Comparison of ENCODE assay signal across 2 cellular contexts in the genomic region with DNA sequence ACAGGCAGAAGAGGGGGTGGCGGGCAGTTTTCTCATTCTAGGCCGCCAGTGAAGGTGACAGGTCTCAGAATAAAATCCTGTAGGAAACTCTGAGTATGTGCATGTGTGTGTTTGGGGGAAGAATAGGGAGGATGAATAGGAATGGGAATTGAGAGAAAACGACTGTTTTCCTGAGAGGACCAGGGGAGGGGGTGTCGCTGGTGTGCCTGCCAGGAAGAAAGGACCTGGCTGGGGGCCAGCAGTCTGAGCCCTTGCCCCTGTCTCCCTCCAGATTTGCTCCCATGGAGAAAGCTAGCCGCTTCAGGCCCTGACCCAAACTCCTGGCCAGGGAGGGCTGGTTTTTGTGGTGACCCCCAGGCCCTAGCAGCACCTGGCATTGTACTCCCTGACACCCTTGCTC.
TF ChIP-seq lines count a peak whose summit lies in the region.

No MANE protein-coding gene starts in this region.

TF ChIP-seq in SK-N-SH, 30 proteins besides CTCF, POLR2A, EP300 and RAD21:
- no peak for TF ChIP-seq TEAD4 (IDR thresholded peaks at IDR 0.05; ENCODE audit: borderline replicate concordance, insufficient read depth)
- TF ChIP-seq RCOR1 (IDR thresholded peaks at IDR 0.05; ENCODE audit: low read length), result no peak
- no peak for TF ChIP-seq RFX5 (IDR thresholded peaks at IDR 0.05; ENCODE audit: low read length)
- TF ChIP-seq, protein P1, sequence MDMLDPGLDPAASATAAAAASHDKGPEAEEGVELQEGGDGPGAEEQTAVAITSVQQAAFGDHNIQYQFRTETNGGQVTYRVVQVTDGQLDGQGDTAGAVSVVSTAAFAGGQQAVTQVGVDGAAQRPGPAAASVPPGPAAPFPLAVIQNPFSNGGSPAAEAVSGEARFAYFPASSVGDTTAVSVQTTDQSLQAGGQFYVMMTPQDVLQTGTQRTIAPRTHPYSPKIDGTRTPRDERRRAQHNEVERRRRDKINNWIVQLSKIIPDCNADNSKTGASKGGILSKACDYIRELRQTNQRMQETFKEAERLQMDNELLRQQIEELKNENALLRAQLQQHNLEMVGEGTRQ (IDR thresholded peaks at IDR 0.05; ENCODE audit: borderline replicate concordance, low read depth, low read length), result no peak
- TF ChIP-seq, protein P2, sequence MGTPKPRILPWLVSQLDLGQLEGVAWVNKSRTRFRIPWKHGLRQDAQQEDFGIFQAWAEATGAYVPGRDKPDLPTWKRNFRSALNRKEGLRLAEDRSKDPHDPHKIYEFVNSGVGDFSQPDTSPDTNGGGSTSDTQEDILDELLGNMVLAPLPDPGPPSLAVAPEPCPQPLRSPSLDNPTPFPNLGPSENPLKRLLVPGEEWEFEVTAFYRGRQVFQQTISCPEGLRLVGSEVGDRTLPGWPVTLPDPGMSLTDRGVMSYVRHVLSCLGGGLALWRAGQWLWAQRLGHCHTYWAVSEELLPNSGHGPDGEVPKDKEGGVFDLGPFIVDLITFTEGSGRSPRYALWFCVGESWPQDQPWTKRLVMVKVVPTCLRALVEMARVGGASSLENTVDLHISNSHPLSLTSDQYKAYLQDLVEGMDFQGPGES (IDR thresholded peaks at IDR 0.05; ENCODE audit: low read depth, low read length), result no peak
- TF ChIP-seq GABPA (IDR thresholded peaks at IDR 0.05; ENCODE audit: low read depth), result no peak
- TF ChIP-seq, protein P3, sequence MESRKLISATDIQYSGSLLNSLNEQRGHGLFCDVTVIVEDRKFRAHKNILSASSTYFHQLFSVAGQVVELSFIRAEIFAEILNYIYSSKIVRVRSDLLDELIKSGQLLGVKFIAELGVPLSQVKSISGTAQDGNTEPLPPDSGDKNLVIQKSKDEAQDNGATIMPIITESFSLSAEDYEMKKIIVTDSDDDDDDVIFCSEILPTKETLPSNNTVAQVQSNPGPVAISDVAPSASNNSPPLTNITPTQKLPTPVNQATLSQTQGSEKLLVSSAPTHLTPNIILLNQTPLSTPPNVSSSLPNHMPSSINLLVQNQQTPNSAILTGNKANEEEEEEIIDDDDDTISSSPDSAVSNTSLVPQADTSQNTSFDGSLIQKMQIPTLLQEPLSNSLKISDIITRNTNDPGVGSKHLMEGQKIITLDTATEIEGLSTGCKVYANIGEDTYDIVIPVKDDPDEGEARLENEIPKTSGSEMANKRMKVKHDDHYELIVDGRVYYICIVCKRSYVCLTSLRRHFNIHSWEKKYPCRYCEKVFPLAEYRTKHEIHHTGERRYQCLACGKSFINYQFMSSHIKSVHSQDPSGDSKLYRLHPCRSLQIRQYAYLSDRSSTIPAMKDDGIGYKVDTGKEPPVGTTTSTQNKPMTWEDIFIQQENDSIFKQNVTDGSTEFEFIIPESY (IDR thresholded peaks at IDR 0.05; ENCODE audit: borderline replicate concordance, low read depth), result no peak
- TF ChIP-seq MXI1 (IDR thresholded peaks at IDR 0.05; ENCODE audit: low read depth, low read length), result no peak
- TF ChIP-seq FOSL2 (IDR thresholded peaks at IDR 0.05; ENCODE audit: borderline replicate concordance, low read depth), result no peak
- TF ChIP-seq TCF12 (IDR thresholded peaks at IDR 0.05), result no peak
- no peak for TF ChIP-seq ELF1 (IDR thresholded peaks at IDR 0.05)
- no peak for TF ChIP-seq CHD2 (IDR thresholded peaks at IDR 0.05; ENCODE audit: low read length, partially characterized antibody)
- TF ChIP-seq RXRA (IDR thresholded peaks at IDR 0.05; ENCODE audit: borderline replicate concordance, low read depth), result no peak
- TF ChIP-seq, protein P4, sequence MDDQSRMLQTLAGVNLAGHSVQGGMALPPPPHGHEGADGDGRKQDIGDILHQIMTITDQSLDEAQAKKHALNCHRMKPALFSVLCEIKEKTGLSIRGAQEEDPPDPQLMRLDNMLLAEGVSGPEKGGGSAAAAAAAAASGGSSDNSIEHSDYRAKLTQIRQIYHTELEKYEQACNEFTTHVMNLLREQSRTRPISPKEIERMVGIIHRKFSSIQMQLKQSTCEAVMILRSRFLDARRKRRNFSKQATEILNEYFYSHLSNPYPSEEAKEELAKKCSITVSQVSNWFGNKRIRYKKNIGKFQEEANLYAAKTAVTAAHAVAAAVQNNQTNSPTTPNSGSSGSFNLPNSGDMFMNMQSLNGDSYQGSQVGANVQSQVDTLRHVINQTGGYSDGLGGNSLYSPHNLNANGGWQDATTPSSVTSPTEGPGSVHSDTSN (IDR thresholded peaks at IDR 0.05), result no peak
- TF ChIP-seq, protein P5, sequence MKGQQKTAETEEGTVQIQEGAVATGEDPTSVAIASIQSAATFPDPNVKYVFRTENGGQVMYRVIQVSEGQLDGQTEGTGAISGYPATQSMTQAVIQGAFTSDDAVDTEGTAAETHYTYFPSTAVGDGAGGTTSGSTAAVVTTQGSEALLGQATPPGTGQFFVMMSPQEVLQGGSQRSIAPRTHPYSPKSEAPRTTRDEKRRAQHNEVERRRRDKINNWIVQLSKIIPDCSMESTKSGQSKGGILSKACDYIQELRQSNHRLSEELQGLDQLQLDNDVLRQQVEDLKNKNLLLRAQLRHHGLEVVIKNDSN (IDR thresholded peaks at IDR 0.05; ENCODE audit: borderline replicate concordance, low read depth), result no peak
- TF ChIP-seq TAF1 (IDR thresholded peaks at IDR 0.05; ENCODE audit: borderline replicate concordance, low read depth, low read length), result no peak
- TF ChIP-seq EZH2phosphoT487 (IDR thresholded peaks at IDR 0.05; ENCODE audit: borderline replicate concordance, low read depth), result no peak
- no peak for TF ChIP-seq FOXJ3 (CRISPR knock-in tag; IDR thresholded peaks at IDR 0.05)
- no peak for TF ChIP-seq POLR2AphosphoS5 (IDR thresholded peaks at IDR 0.05; ENCODE audit: low read depth, low read length)

TF ChIP-seq in SK-N-SH treated with all-trans-retinoic acid at 6 μM for 48 hours, 23 proteins besides CTCF, POLR2A, EP300 and RAD21:
- no peak for TF ChIP-seq ESRRG (CRISPR knock-in tag; IDR thresholded peaks at IDR 0.05)
- TF ChIP-seq ISL1 (CRISPR knock-in tag; IDR thresholded peaks at IDR 0.05), result no peak
- TF ChIP-seq CSDC2 (CRISPR knock-in tag; IDR thresholded peaks at IDR 0.05), result no peak
- TF ChIP-seq, protein P6, sequence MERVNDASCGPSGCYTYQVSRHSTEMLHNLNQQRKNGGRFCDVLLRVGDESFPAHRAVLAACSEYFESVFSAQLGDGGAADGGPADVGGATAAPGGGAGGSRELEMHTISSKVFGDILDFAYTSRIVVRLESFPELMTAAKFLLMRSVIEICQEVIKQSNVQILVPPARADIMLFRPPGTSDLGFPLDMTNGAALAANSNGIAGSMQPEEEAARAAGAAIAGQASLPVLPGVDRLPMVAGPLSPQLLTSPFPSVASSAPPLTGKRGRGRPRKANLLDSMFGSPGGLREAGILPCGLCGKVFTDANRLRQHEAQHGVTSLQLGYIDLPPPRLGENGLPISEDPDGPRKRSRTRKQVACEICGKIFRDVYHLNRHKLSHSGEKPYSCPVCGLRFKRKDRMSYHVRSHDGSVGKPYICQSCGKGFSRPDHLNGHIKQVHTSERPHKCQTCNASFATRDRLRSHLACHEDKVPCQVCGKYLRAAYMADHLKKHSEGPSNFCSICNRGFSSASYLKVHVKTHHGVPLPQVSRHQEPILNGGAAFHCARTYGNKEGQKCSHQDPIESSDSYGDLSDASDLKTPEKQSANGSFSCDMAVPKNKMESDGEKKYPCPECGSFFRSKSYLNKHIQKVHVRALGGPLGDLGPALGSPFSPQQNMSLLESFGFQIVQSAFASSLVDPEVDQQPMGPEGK (CRISPR knock-in tag; IDR thresholded peaks at IDR 0.05; ENCODE audit: borderline replicate concordance), result no peak
- TF ChIP-seq ZNF8 (CRISPR knock-in tag; IDR thresholded peaks at IDR 0.05), result no peak
- no peak for TF ChIP-seq GLIS3 (CRISPR knock-in tag; IDR thresholded peaks at IDR 0.05)
- TF ChIP-seq, protein P7, sequence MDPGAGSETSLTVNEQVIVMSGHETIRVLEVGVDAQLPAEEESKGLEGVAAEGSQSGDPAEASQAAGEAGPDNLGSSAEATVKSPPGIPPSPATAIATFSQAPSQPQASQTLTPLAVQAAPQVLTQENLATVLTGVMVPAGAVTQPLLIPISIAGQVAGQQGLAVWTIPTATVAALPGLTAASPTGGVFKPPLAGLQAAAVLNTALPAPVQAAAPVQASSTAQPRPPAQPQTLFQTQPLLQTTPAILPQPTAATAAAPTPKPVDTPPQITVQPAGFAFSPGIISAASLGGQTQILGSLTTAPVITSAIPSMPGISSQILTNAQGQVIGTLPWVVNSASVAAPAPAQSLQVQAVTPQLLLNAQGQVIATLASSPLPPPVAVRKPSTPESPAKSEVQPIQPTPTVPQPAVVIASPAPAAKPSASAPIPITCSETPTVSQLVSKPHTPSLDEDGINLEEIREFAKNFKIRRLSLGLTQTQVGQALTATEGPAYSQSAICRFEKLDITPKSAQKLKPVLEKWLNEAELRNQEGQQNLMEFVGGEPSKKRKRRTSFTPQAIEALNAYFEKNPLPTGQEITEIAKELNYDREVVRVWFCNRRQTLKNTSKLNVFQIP (CRISPR knock-in tag; IDR thresholded peaks at IDR 0.05; ENCODE audit: borderline replicate concordance, low read depth), result no peak
- TF ChIP-seq RARB (CRISPR knock-in tag; IDR thresholded peaks at IDR 0.05), result no peak
- no peak for TF ChIP-seq TCF4 (CRISPR knock-in tag; IDR thresholded peaks at IDR 0.05; ENCODE audit: borderline replicate concordance)
- no peak for TF ChIP-seq ARNTL (CRISPR knock-in tag; IDR thresholded peaks at IDR 0.05; ENCODE audit: borderline replicate concordance, low read depth)
- TF ChIP-seq, protein P8, sequence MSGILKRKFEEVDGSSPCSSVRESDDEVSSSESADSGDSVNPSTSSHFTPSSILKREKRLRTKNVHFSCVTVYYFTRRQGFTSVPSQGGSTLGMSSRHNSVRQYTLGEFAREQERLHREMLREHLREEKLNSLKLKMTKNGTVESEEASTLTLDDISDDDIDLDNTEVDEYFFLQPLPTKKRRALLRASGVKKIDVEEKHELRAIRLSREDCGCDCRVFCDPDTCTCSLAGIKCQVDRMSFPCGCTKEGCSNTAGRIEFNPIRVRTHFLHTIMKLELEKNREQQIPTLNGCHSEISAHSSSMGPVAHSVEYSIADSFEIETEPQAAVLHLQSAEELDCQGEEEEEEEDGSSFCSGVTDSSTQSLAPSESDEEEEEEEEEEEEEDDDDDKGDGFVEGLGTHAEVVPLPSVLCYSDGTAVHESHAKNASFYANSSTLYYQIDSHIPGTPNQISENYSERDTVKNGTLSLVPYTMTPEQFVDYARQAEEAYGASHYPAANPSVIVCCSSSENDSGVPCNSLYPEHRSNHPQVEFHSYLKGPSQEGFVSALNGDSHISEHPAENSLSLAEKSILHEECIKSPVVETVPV (CRISPR knock-in tag; IDR thresholded peaks at IDR 0.05), result no peak
- TF ChIP-seq PPARA (CRISPR knock-in tag; IDR thresholded peaks at IDR 0.05; ENCODE audit: borderline replicate concordance), result no peak
- no peak for TF ChIP-seq ZFP3 (CRISPR knock-in tag; IDR thresholded peaks at IDR 0.05)
- no peak for TF ChIP-seq ZNF70 (CRISPR knock-in tag; IDR thresholded peaks at IDR 0.05)
- no peak for TF ChIP-seq OSR1 (CRISPR knock-in tag; IDR thresholded peaks at IDR 0.05)
- TF ChIP-seq BACH2 (CRISPR knock-in tag; IDR thresholded peaks at IDR 0.05; ENCODE audit: borderline replicate concordance), result no peak
TF ChIP-seq in SK-N-SH treated with all-trans-retinoic acid at 6 μM for 48 hours: peak in this region for 0.
